ENCODE assay signal across 35 cellular contexts in genomic region chr16:12381662-12382061, GRCh38.
"Had no signal": no experiment of that assay in that cellular context is flagged by ENCODE, and none has a peak within 500 bp of the region (broad histone marks: within the 10 kb centered on the region; RNA-seq: fewer than 3 reads in every experiment).

No MANE protein-coding gene starts in this region.

- H3K4me2 ChIP-seq: KMS-11 had no signal

- H3K27ac ChIP-seq: KMS-11 had no signal

- H3K4me3 ChIP-seq: MG63 had no signal

- H3K9ac ChIP-seq: KMS-11 had no signal

- H3K36me3 ChIP-seq: MG63 had no signal

- H3K27me3 ChIP-seq: MG63 had no signal

- DNase-seq: Karpas-422, Kasumi-1, MG63, MM.1S, MV-4-11, NCI-H1048, NCI-H1092, NCI-H1092 treated with DMSO at 0.1 percent for 48 hours, NCI-H1105, NCI-H1105 treated with DMSO at 0.1 percent for 48 hours, NCI-H1417, NCI-H1417 treated with DMSO at 0.1 percent for 48 hours, NCI-H1436, NCI-H1436 treated with DMSO at 0.1 percent for 48 hours, NCI-H146, NCI-H1694, NCI-H1694 treated with DMSO at 0.1 percent for 48 hours, NCI-H187, NCI-H187 treated with DMSO at 0.1 percent for 48 hours, NCI-H1930, NCI-H2029, NCI-H2029 treated with DMSO at 0.1 percent for 48 hours, NCI-H2081, NCI-H2081 treated with DMSO at 0.1 percent for 48 hours, NCI-H2107, NCI-H2171, NCI-H2227 treated with DMSO at 0.1 percent for 48 hours, NCI-H226, NCI-H345, NCI-H446, NCI-H446 treated with DMSO at 0.1 percent for 48 hours, NCI-H510A, NCI-H510A treated with DMSO at 0.1 percent for 48 hours, NCI-H524 had no signal
